Comparison of ENCODE assay signal across 8 cellular contexts in the genomic region with DNA sequence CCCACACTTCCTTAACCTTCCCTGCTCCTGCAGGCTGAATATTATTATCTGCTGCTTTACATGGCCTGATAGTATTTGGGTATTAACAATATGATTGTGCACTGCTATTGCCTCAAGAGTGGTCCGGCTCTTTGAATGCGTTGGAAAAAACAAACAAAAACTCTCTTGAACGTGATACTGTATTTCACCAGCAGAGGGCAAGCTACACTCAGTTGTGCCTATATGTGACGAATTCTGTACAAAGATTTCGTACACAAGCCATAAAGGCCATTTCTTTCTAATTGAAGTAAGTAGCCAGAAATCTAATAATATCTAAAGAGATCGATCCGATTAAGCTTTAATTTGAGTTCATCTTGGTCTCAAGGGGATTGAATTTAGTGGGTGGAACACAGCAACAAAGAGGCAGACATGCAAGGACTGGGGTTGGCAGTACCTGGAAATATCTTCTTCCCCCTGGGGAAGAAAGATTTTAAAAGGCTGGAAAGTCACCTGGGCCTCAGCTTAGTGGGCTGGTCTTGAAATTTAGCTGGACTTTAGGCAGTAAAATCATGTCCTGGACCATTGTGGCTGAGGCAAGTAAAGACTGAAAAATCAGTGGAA. TPM values are rescaled to one million over a fixed set of nuclear protein-coding genes. Genes with fewer than 3 reads are reported as not detected.
DNase-seq lines count a peak whose midpoint lies in the region; ATAC-seq and TF ChIP-seq lines count a peak whose summit lies in the region.

No MANE protein-coding gene starts in this region.

- H3K9me3 ChIP-seq in RWPE2 (ENCODE audit: severe bottlenecking), result no peaks in the 10 kb centered on the region

- TF ChIP-seq CTCF in LNCAP (IDR thresholded peaks at IDR 0.05) (peak; percentile 75), RWPE2 (IDR thresholded peaks at IDR 0.05; ENCODE audit: poor library complexity, severe bottlenecking) (peak; percentile 87), natural killer cell (IDR thresholded peaks at IDR 0.05) (peak; percentile 87)

- intact Hi-C loops in natural killer cell (cut with micrococcal nuclease), result loop anchor here (2.0 kb wide), 1 partner anchor 260 kb away; no protein-coding TSS in a partner anchor

- peaks cover 35% of the 10 kb centered on the region for H3K27me3 Mint-ChIP-seq in activated CD4-positive, alpha-beta T cell treated with anti-CD3 and anti-CD28 coated beads, Interleukin-2, amount 10 ng/mL, durations not matched to agents 7 days and 5 days
- peaks cover 22 to 40% of the 10 kb centered on the region in 2 donors for H3K27me3 Mint-ChIP-seq in natural killer cell (ENCODE audit: low read depth in 2 of 2)

- ATAC-seq in GM21619 (IDR thresholded peaks at IDR 0.05; ENCODE audit: unreplicated experiment), result peak; percentile 78
- ATAC-seq in RWPE2 (ENCODE audit: low read depth), result peak; percentile 61
- peak; percentile 58 to 73 (median 71) for ATAC-seq in natural killer cell

- no peaks in the 10 kb centered on the region for H3K4me1 ChIP-seq in RWPE2 (ENCODE audit: insufficient read depth, poor library complexity, severe bottlenecking)

- no peak overlapping the region for H3K4me3 ChIP-seq in RWPE2 (ENCODE audit: severe bottlenecking)

- H3K27ac Mint-ChIP-seq in activated CD4-positive, alpha-beta T cell treated with anti-CD3 and anti-CD28 coated beads, Interleukin-2, amount 10 ng/mL, durations not matched to agents 7 days and 5 days, result no peak overlapping the region
- no peak overlapping the region for H3K27ac Mint-ChIP-seq in natural killer cell

- H3K36me3 ChIP-seq in RWPE2 (ENCODE audit: low read depth), result no peaks in the 10 kb centered on the region

- H3K36me3 Mint-ChIP-seq in activated CD4-positive, alpha-beta T cell treated with anti-CD3 and anti-CD28 coated beads, Interleukin-2, amount 10 ng/mL, durations not matched to agents 7 days and 5 days (ENCODE audit: low read depth), result no peaks in the 10 kb centered on the region
- no peaks in the 10 kb centered on the region for H3K36me3 Mint-ChIP-seq in natural killer cell

- H3K9me3 Mint-ChIP-seq in activated CD4-positive, alpha-beta T cell treated with anti-CD3 and anti-CD28 coated beads, Interleukin-2, amount 10 ng/mL, durations not matched to agents 7 days and 5 days, result no peaks in the 10 kb centered on the region
- H3K9me3 Mint-ChIP-seq in natural killer cell, result no peaks in the 10 kb centered on the region

- H3K4me3 Mint-ChIP-seq in activated CD4-positive, alpha-beta T cell treated with anti-CD3 and anti-CD28 coated beads, Interleukin-2, amount 10 ng/mL, durations not matched to agents 7 days and 5 days, result no peak overlapping the region
- H3K4me3 Mint-ChIP-seq in natural killer cell, result no peak overlapping the region

- CTCF ChIA-PET in activated CD4-positive, alpha-beta T cell treated with anti-CD3 and anti-CD28 coated beads, Interleukin-2, amount 10 ng/mL, durations not matched to agents 7 days and 5 days (lab: Charles Lee), result interaction anchor here (0.7 to 1.4 kb wide), 6 partner anchors 9 to 260 kb away, joined by 3 to 4 read pairs (median 3); no protein-coding TSS in a partner anchor

- H3K27ac ChIP-seq in RWPE2 (ENCODE audit: poor library complexity, severe bottlenecking), result no peak overlapping the region

- H3K27me3 ChIP-seq in RWPE2 (ENCODE audit: insufficient read depth, poor library complexity, severe bottlenecking), result peaks cover 33% of the 10 kb centered on the region

- POLR2A ChIA-PET in activated CD4-positive, alpha-beta T cell treated with anti-CD3 and anti-CD28 coated beads, Interleukin-2, amount 10 ng/mL, durations not matched to agents 7 days and 5 days (lab: Charles Lee), result no interaction called here

- peak; percentile 52 for DNase-seq in activated CD4-positive, alpha-beta T cell treated with anti-CD3 and anti-CD28 coated beads, Interleukin-2, amount 10 ng/mL, durations not matched to agents 7 days and 5 days
- no peak for DNase-seq in activated CD4-positive, alpha-beta T cell treated with anti-CD3 and anti-CD28 coated beads, Interleukin-2, amount 50 U/mL, for 1 hour
- DNase-seq in RWPE2 (ENCODE audit: low spot score), result no peak
- peak; percentile 59 for DNase-seq in epidermal melanocyte (ENCODE audit: insufficient read length, low spot score)
- no peak for DNase-seq in natural killer cell
- no peak for DNase-seq in NK-92 treated with Interleukin-12 subunit alpha and Interleukin-12 subunit beta, amount 100 ng/mL, for 24 hours (lab: John Stamatoyannopoulos, UW)

- H3K4me1 Mint-ChIP-seq in activated CD4-positive, alpha-beta T cell treated with anti-CD3 and anti-CD28 coated beads, Interleukin-2, amount 10 ng/mL, durations not matched to agents 7 days and 5 days, result peaks cover 9% of the 10 kb centered on the region
- H3K4me1 Mint-ChIP-seq in natural killer cell, result peaks cover 0 to 5% of the 10 kb centered on the region in 2 donors

RNA-seq across cellular contexts. Expression of gene RAB6D, which starts 49.3 kb away (rescaled TPM):
- not detected for total RNA-seq in activated CD4-positive, alpha-beta T cell treated with anti-CD3 and anti-CD28 coated beads, Interleukin-2, amount 10 ng/mL, durations not matched to agents 7 days and 5 days
- total RNA-seq in natural killer cell, result not detected

Comparison
In these comparisons a context has a peak if more than half of its experiments do, and no peak if none do; other contexts are left out.
1. DNase-seq: peak in activated CD4-positive, alpha-beta T cell treated with anti-CD3 and anti-CD28 coated beads, Interleukin-2, amount 10 ng/mL, durations not matched to agents 7 days and 5 days (single experiment) and epidermal melanocyte (single experiment); none in activated CD4-positive, alpha-beta T cell treated with anti-CD3 and anti-CD28 coated beads, Interleukin-2, amount 50 U/mL, for 1 hour (single experiment), RWPE2 (single experiment), natural killer cell (single experiment) and NK-92 treated with Interleukin-12 subunit alpha and Interleukin-12 subunit beta, amount 100 ng/mL, for 24 hours (single experiment).
2. Peak in every context shown above with its lines, with median percentiles within 50 percentile points of each other: ATAC-seq and CTCF ChIP-seq.